11 cellular contexts compared by ENCODE assay signal in genomic region chr14:34355584-34356266, GRCh38.
A peak's percentile ranks its signal among the peaks of the same experiment; 100 is the strongest.
DNase-seq lines count a peak whose midpoint lies in the region; ATAC-seq and TF ChIP-seq lines count a peak whose summit lies in the region.
"Had no signal": no experiment of that assay in that cellular context is flagged by ENCODE, and none has a peak within 500 bp of the region (broad histone marks: within the 10 kb centered on the region; RNA-seq: fewer than 3 reads in every experiment).

No MANE protein-coding gene starts in this region.

- no peaks in the 10 kb centered on the region for H3K4me1 Mint-ChIP-seq in stimulated activated effector memory CD8-positive, alpha-beta T cell treated with anti-CD3 and anti-CD28 coated beads, Interleukin-12 subunit alpha, Interleukin-12 subunit beta, amount 100 ng/mL, for 72 hours

- H3K4me3 ChIP-seq in AG09309 (ENCODE audit: control insufficient read depth, low read depth, low read length), result no peak overlapping the region

- ATAC-seq in stimulated activated effector memory CD8-positive, alpha-beta T cell treated with anti-CD3 and anti-CD28 coated beads, Interleukin-12 subunit alpha, Interleukin-12 subunit beta, amount 100 ng/mL, for 72 hours, result no peak
- no peak for ATAC-seq in activated CD4-positive, CD25-positive, alpha-beta regulatory T cell treated with anti-CD3 and anti-CD28 coated beads, Interleukin-2, amount 50 U/mL, for 24 hours
- ATAC-seq in GM18868 (IDR thresholded peaks at IDR 0.05; ENCODE audit: unreplicated experiment), result no peak

- H3K4me3 Mint-ChIP-seq in stimulated activated effector memory CD8-positive, alpha-beta T cell treated with anti-CD3 and anti-CD28 coated beads, Interleukin-12 subunit alpha, Interleukin-12 subunit beta, amount 100 ng/mL, for 72 hours, result no peak overlapping the region
- H3K4me3 Mint-ChIP-seq: activated naive CD8-positive, alpha-beta T cell had no signal

- H3K9me3 Mint-ChIP-seq in stimulated activated effector memory CD8-positive, alpha-beta T cell treated with anti-CD3 and anti-CD28 coated beads, Interleukin-12 subunit alpha, Interleukin-12 subunit beta, amount 100 ng/mL, for 72 hours, result no peaks in the 10 kb centered on the region

- H3K36me3 Mint-ChIP-seq in stimulated activated effector memory CD8-positive, alpha-beta T cell treated with anti-CD3 and anti-CD28 coated beads, Interleukin-12 subunit alpha, Interleukin-12 subunit beta, amount 100 ng/mL, for 72 hours, result no peaks in the 10 kb centered on the region
- H3K36me3 Mint-ChIP-seq: activated naive CD8-positive, alpha-beta T cell had no signal

- DNase-seq in AG09309 (ENCODE audit: low read depth) (peak; percentile 31), NCI-H1694 treated with DMSO at 0.1 percent for 48 hours (lab: John Stamatoyannopoulos, UW) (peak; percentile 93), cerebellum (ENCODE audit: low spot score) (peak; percentile 63), lung microvascular endothelial cell (ENCODE audit: low read depth in 2 of 2) (peak; percentile 3 to 73), NCI-H2081 treated with DMSO at 0.1 percent for 48 hours (lab: John Stamatoyannopoulos, UW) (no peak)
- no peak for DNase-seq in stimulated activated effector memory CD8-positive, alpha-beta T cell treated with anti-CD3 and anti-CD28 coated beads, Interleukin-12 subunit alpha, Interleukin-12 subunit beta, amount 100 ng/mL, for 72 hours (ENCODE audit: low spot score in 2 of 2)
- DNase-seq: stimulated activated CD4-positive, alpha-beta T cell treated with anti-CD3 and anti-CD28 coated beads, Interleukin-1b, Interleukin-23, amount 100 ng/mL, for 48 hours; T-helper 2 cell had no signal

- no peak overlapping the region for H3K27ac Mint-ChIP-seq in stimulated activated effector memory CD8-positive, alpha-beta T cell treated with anti-CD3 and anti-CD28 coated beads, Interleukin-12 subunit alpha, Interleukin-12 subunit beta, amount 100 ng/mL, for 72 hours
- H3K27ac Mint-ChIP-seq: activated naive CD8-positive, alpha-beta T cell had no signal

- no peak for TF ChIP-seq CTCF in AG09309 (IDR thresholded peaks at IDR 0.05; ENCODE audit: control insufficient read depth, insufficient read depth, low read depth, low read length, missing control alignments)

Comparison
In these comparisons a context has a peak if more than half of its experiments do, and no peak if none do; other contexts are left out.
1. DNase-seq: peak in AG09309 (single experiment), NCI-H1694 treated with DMSO at 0.1 percent for 48 hours (single experiment), cerebellum (single experiment) and lung microvascular endothelial cell (2 of 2); none in NCI-H2081 treated with DMSO at 0.1 percent for 48 hours (single experiment) and stimulated activated effector memory CD8-positive, alpha-beta T cell treated with anti-CD3 and anti-CD28 coated beads, Interleukin-12 subunit alpha, Interleukin-12 subunit beta, amount 100 ng/mL, for 72 hours (0 of 2).